In genomic region chr17:81120695-81121621, GRCh38 we compare ENCODE assay signal across 24 cellular contexts. TPM values are rescaled to one million over a fixed set of nuclear protein-coding genes. Genes with fewer than 3 reads are reported as not detected.
DNase-seq lines count a peak whose midpoint lies in the region; ATAC-seq and TF ChIP-seq lines count a peak whose summit lies in the region.
"Had no signal": no experiment of that assay in that cellular context is flagged by ENCODE, and none has a peak within 500 bp of the region (broad histone marks: within the 10 kb centered on the region; RNA-seq: fewer than 3 reads in every experiment).

No MANE protein-coding gene starts in this region.

- H3K4me1 ChIP-seq in mammary epithelial cell (ENCODE audit: insufficient read depth, low read length), result peaks cover 16% of the 10 kb centered on the region
- peaks cover 0 to 21% (median 17%) of the 10 kb centered on the region in 4 donors for H3K4me1 ChIP-seq in sigmoid colon

- TF ChIP-seq CTCF in MCF 10A (IDR thresholded peaks at IDR 0.05; ENCODE audit: unreplicated experiment), result no peak
- no peak for TF ChIP-seq CTCF in mammary epithelial cell (conservative IDR thresholded peaks at IDR 0.05 in 1 of 2, IDR thresholded peaks at IDR 0.05 in 1 of 2; ENCODE audit: extremely low read depth in 1 of 2, insufficient read depth in 1 of 2, low read depth in 1 of 2, low read length in 2 of 2)
- TF ChIP-seq CTCF in RWPE1 (conservative IDR thresholded peaks at IDR 0.05; ENCODE audit: low read depth), result no peak
- no peak for TF ChIP-seq CTCF in endothelial cell (IDR thresholded peaks at IDR 0.05; ENCODE audit: unreplicated experiment)
- no peak for TF ChIP-seq CTCF in sigmoid colon (IDR thresholded peaks at IDR 0.05)

- WGBS in mammary epithelial cell (ENCODE audit: low coverage, missing lambda C conversion rate), result 90% methylated on average over 29 of the region's 45 CpGs
- 69 to 85% methylated on average over 45 of the region's 45 CpGs for WGBS in sigmoid colon, 2 donors

- DNase-seq in MCF 10A (ENCODE audit: unreplicated experiment) (no peak), mammary epithelial cell (no peak), RWPE1 (ENCODE audit: low spot score) (no peak), endothelial cell (ENCODE audit: low spot score) (no peak), NCI-H128 (lab: John Stamatoyannopoulos, UW; ENCODE audit: unreplicated experiment) (no peak), sigmoid colon (no peak)
- DNase-seq: activated CD4-positive, alpha-beta T cell treated with anti-CD3 and anti-CD28 coated beads, Interleukin-2, amount 50 U/mL, for 4 hours; activated CD8-positive, alpha-beta memory T cell treated with anti-CD3 and anti-CD28 coated beads, Interleukin-2, amount 50 U/mL, for 48 hours; activated naive CD8-positive, alpha-beta T cell treated with anti-CD3 and anti-CD28 coated beads, Interleukin-2, amount 50 U/mL, for 24 hours; lower lobe of right lung; NCI-H1417; NCI-H524; RPMI8226; spleen; stimulated activated CD4-positive, alpha-beta T cell treated with anti-CD3 and anti-CD28 coated beads, Interleukin-4, amount 100 ng/mL, for 4 hours; stimulated activated naive CD8-positive, alpha-beta T cell treated with anti-CD3 and anti-CD28 coated beads, Interleukin-15, amount 100 ng/mL, for 72 hours had no signal

- BruUV-seq in MCF 10A (replicated peaks; lab: Mats Ljungman, UMichigan) (no TSS peak), mammary epithelial cell (replicated peaks; lab: Mats Ljungman, UMichigan) (no TSS peak)

- POLR2A ChIA-PET in MCF 10A (lab: Yijun Ruan, JAX) (no interaction called here), RWPE1 (lab: Yijun Ruan, JAX; ENCODE audit: low non-redundant PET) (no interaction called here)

- no peak for TF ChIP-seq EP300 in sigmoid colon (IDR thresholded peaks at IDR 0.05)

- H3K27me3 Mint-ChIP-seq in MCF 10A (ENCODE audit: insufficient read depth, unreplicated experiment), result no peaks in the 10 kb centered on the region
- H3K27me3 Mint-ChIP-seq in endothelial cell (ENCODE audit: unreplicated experiment), result peaks cover 9% of the 10 kb centered on the region
- H3K27me3 Mint-ChIP-seq: activated naive CD8-positive, alpha-beta T cell treated with anti-CD3 and anti-CD28 coated beads, Interleukin-2, amount 50 U/mL, for 24 hours; brain; stimulated activated naive CD8-positive, alpha-beta T cell treated with anti-CD3 and anti-CD28 coated beads, Interleukin-15, amount 100 ng/mL, for 72 hours had no signal

- H3K4me3 ChIP-seq in mammary epithelial cell (replicated peaks in 1 of 3; ENCODE audit: insufficient read depth in 1 of 3, low read depth in 2 of 3, low read length in 3 of 3) (no peak overlapping the region), sigmoid colon (no peak overlapping the region)
- H3K4me3 ChIP-seq: BLaER1 treated with 17β-estradiol and CSF1 and Interleukin-3, amounts not matched to agents 10 nM and 100 nM; lower lobe of right lung; upper lobe of left lung had no signal

- dilution Hi-C loops in mammary epithelial cell (cut with HindIII; ENCODE audit: low sequenced_read_pairs), result no loop called here

- no peak overlapping the region for H2AFZ ChIP-seq in mammary epithelial cell (ENCODE audit: low read depth, low read length)

- no peaks in the 10 kb centered on the region for H4K20me1 ChIP-seq in mammary epithelial cell (ENCODE audit: insufficient read depth, low read length)

- in situ Hi-C loops in mammary epithelial cell (cut with MboI; ENCODE audit: low sequenced_read_pairs in 2 of 2), result no loop called here

- H3K4me1 Mint-ChIP-seq in MCF 10A (ENCODE audit: insufficient read depth, unreplicated experiment) (peaks cover 6% of the 10 kb centered on the region), endothelial cell (ENCODE audit: unreplicated experiment) (peaks cover 5% of the 10 kb centered on the region)
- H3K4me1 Mint-ChIP-seq: activated naive CD8-positive, alpha-beta T cell treated with anti-CD3 and anti-CD28 coated beads, Interleukin-2, amount 50 U/mL, for 24 hours; brain; WTC11 had no signal

- H3K27ac ChIP-seq in mammary epithelial cell (ENCODE audit: insufficient read depth, low read depth, low read length) (no peak overlapping the region), RWPE1 (peak overlapping the region; percentile 80; the same call in 1 of the 2 replicates), layer of hippocampus (ENCODE audit: low read depth, low read length) (peak overlapping the region; percentile 38), sigmoid colon (peak overlapping the region in 1 of 4 donors; percentile 43)
- H3K27ac ChIP-seq: BLaER1 treated with 17β-estradiol and CSF1 and Interleukin-3, amounts not matched to agents 10 nM and 100 nM had no signal

- no peaks in the 10 kb centered on the region for H3K79me2 ChIP-seq in mammary epithelial cell (ENCODE audit: insufficient read depth, low read length)

- H3K9me3 ChIP-seq in mammary epithelial cell (replicated peaks; ENCODE audit: insufficient read depth, low read length), result no peaks in the 10 kb centered on the region
- no peaks in the 10 kb centered on the region for H3K9me3 ChIP-seq in sigmoid colon
- H3K9me3 ChIP-seq: BLaER1 treated with 17β-estradiol and CSF1 and Interleukin-3, amounts not matched to agents 10 nM and 100 nM; lower lobe of right lung; spleen; upper lobe of left lung had no signal

- H3K36me3 Mint-ChIP-seq in MCF 10A (ENCODE audit: insufficient read depth, unreplicated experiment) (peaks cover 23% of the 10 kb centered on the region), endothelial cell (ENCODE audit: low read depth, unreplicated experiment) (no peaks in the 10 kb centered on the region)
- H3K36me3 Mint-ChIP-seq: brain, WTC11 had no signal

- intact Hi-C loops in MCF 10A (cut with micrococcal nuclease), result no loop called here
- intact Hi-C loops in mammary epithelial cell (cut with micrococcal nuclease), result no loop called here
- intact Hi-C loops in sigmoid colon (cut with DNase I), result no loop called here

- ATAC-seq in HG02870 (IDR thresholded peaks at IDR 0.05; ENCODE audit: unreplicated experiment), result no peak
- ATAC-seq: activated naive CD8-positive, alpha-beta T cell treated with anti-CD3 and anti-CD28 coated beads, Interleukin-2, amount 50 U/mL, for 24 hours; lower lobe of right lung; stimulated activated naive CD8-positive, alpha-beta T cell treated with anti-CD3 and anti-CD28 coated beads, Interleukin-15, amount 100 ng/mL, for 72 hours had no signal

- no peak overlapping the region for H3K9ac ChIP-seq in mammary epithelial cell (ENCODE audit: insufficient read depth, low read length)
- H3K9ac ChIP-seq: BLaER1 treated with 17β-estradiol and CSF1 and Interleukin-3, amounts not matched to agents 10 nM and 100 nM had no signal

- H3K4me2 ChIP-seq in mammary epithelial cell (ENCODE audit: insufficient read depth, low read depth, low read length), result no peak overlapping the region
- H3K4me2 ChIP-seq: BLaER1 treated with 17β-estradiol and CSF1 and Interleukin-3, amounts not matched to agents 10 nM and 100 nM had no signal

- H3K27me3 ChIP-seq in mammary epithelial cell (ENCODE audit: insufficient read depth, low read length) (no peaks in the 10 kb centered on the region), layer of hippocampus (ENCODE audit: control insufficient read depth, insufficient read depth, low read length) (no peaks in the 10 kb centered on the region), sigmoid colon (peaks cover 0 to 16% (median 10%) of the 10 kb centered on the region in 3 donors)
- H3K27me3 ChIP-seq: upper lobe of left lung had no signal

- no peak for TF ChIP-seq POLR2A in sigmoid colon (IDR thresholded peaks at IDR 0.05)

- H3K4me3 Mint-ChIP-seq in MCF 10A (ENCODE audit: unreplicated experiment), result peak overlapping the region; percentile 84
- no peak overlapping the region for H3K4me3 Mint-ChIP-seq in endothelial cell (ENCODE audit: unreplicated experiment)
- H3K4me3 Mint-ChIP-seq: activated naive CD8-positive, alpha-beta T cell treated with anti-CD3 and anti-CD28 coated beads, Interleukin-2, amount 50 U/mL, for 24 hours; brain; stimulated activated naive CD8-positive, alpha-beta T cell treated with anti-CD3 and anti-CD28 coated beads, Interleukin-15, amount 100 ng/mL, for 72 hours had no signal

- H3K27ac Mint-ChIP-seq in MCF 10A (ENCODE audit: low read depth, unreplicated experiment), result no peak overlapping the region
- H3K27ac Mint-ChIP-seq in endothelial cell (ENCODE audit: unreplicated experiment), result no peak overlapping the region
- H3K27ac Mint-ChIP-seq: activated naive CD8-positive, alpha-beta T cell treated with anti-CD3 and anti-CD28 coated beads, Interleukin-2, amount 50 U/mL, for 24 hours; stimulated activated naive CD8-positive, alpha-beta T cell treated with anti-CD3 and anti-CD28 coated beads, Interleukin-15, amount 100 ng/mL, for 72 hours; WTC11 had no signal

- CTCF ChIA-PET in MCF 10A (lab: Yijun Ruan, JAX), result interaction anchor here (0.6 to 1.3 kb wide), 3 partner anchors 13 to 377 kb away, joined by 4 read pairs; no protein-coding TSS in a partner anchor
- CTCF ChIA-PET in mammary epithelial cell (lab: Charles Lee; ENCODE audit: low non-redundant PET), result no interaction called here
- CTCF ChIA-PET in RWPE1 (lab: Yijun Ruan, JAX), result interaction anchor here (0.5 to 0.6 kb wide), 3 partner anchors 21 to 220 kb away, joined by 3 to 4 read pairs (median 3); no protein-coding TSS in a partner anchor

- H3K9me3 Mint-ChIP-seq in MCF 10A (ENCODE audit: unreplicated experiment), result no peaks in the 10 kb centered on the region
- no peaks in the 10 kb centered on the region for H3K9me3 Mint-ChIP-seq in endothelial cell (ENCODE audit: unreplicated experiment)
- H3K9me3 Mint-ChIP-seq: activated naive CD8-positive, alpha-beta T cell treated with anti-CD3 and anti-CD28 coated beads, Interleukin-2, amount 50 U/mL, for 24 hours; brain; stimulated activated naive CD8-positive, alpha-beta T cell treated with anti-CD3 and anti-CD28 coated beads, Interleukin-15, amount 100 ng/mL, for 72 hours; WTC11 had no signal

- H3K36me3 ChIP-seq in mammary epithelial cell (ENCODE audit: insufficient read depth, low read length), result no peaks in the 10 kb centered on the region
- peaks cover 0 to 13% (median 3%) of the 10 kb centered on the region in 4 donors for H3K36me3 ChIP-seq in sigmoid colon
- H3K36me3 ChIP-seq: BLaER1 treated with 17β-estradiol and CSF1 and Interleukin-3, amounts not matched to agents 10 nM and 100 nM had no signal

RNA-seq across cellular contexts. Expression of gene PVALEF, which starts 44.3 kb away (rescaled TPM):
- total RNA-seq in MCF 10A (2022) (not detected in 2 replicates), mammary epithelial cell (not detected), endothelial cell (ENCODE audit: unreplicated experiment) (not detected), sigmoid colon (not detected)
- polyA plus RNA-seq in mammary epithelial cell (not detected), sigmoid colon (not detected)
- polyA minus RNA-seq in mammary epithelial cell, result not detected
- total RNA-seq: lower lobe of right lung, omental fat pad, spleen, upper lobe of left lung, WTC11 had no signal
- polyA plus RNA-seq: keratinocyte, spleen had no signal

RNA-seq across cellular contexts. Expression of gene AATK, which starts 45.1 kb away (rescaled TPM):
- total RNA-seq in MCF 10A (2022), result 0.59 and 1.4 TPM in 2 replicates
- 1 to 10 TPM in 1 of 2 donors, under 1 TPM in 1; 0.73 to 2.0 TPM for total RNA-seq in mammary epithelial cell
- polyA plus RNA-seq in mammary epithelial cell, result 0.29 TPM
- polyA minus RNA-seq in mammary epithelial cell, result not detected
- total RNA-seq in endothelial cell (ENCODE audit: unreplicated experiment), result 7.7 TPM
- 1 to 10 TPM in 3 of 4 donors, under 1 TPM in 1; 0.16 to 9.6 (median 5.4) TPM for total RNA-seq in sigmoid colon
- 1 to 10 TPM in 2 of 3 donors, under 1 TPM in 1; 0.69 to 4.2 (median 4.1) TPM for polyA plus RNA-seq in sigmoid colon
